Comparison of ENCODE assay signal across 1 cellular context in genomic region chr15:43133429-43134156, GRCh38.
A peak's percentile ranks its signal among the peaks of the same experiment; 100 is the strongest.
TF ChIP-seq lines count a peak whose summit lies in the region.

Gene TMEM62 (plus strand): TSS chr15:43133586. CDS start chr15:43133803, 217 bp downstream.

TF ChIP-seq in K562, 482 proteins besides CTCF, POLR2A, EP300 and RAD21 (continued from another document and continues in another):
- TF ChIP-seq ZNF318 (IDR thresholded peaks at IDR 0.05; ENCODE audit: borderline replicate concordance in 1 of 2, low read depth in 1 of 2) (no peak), SAP30 (IDR thresholded peaks at IDR 0.05; ENCODE audit: borderline replicate concordance, insufficient read depth, low read depth, low read length, poor library complexity, severe bottlenecking) (peak; percentile 79), CBX2 (IDR thresholded peaks at IDR 0.05; ENCODE audit: insufficient read depth, low read length, poor library complexity, severe bottlenecking) (no peak), GABPB2 (CRISPR knock-in tag; conservative IDR thresholded peaks at IDR 0.05) (no peak), ZNF507 (tag; conservative IDR thresholded peaks at IDR 0.05) (no peak), GTF2B (IDR thresholded peaks at IDR 0.05; ENCODE audit: extremely low read depth, insufficient read length) (no peak), E2F1 (CRISPR knock-in tag; IDR thresholded peaks at IDR 0.05) (no peak; the same call in none of the 2 replicates), TAF1 (IDR thresholded peaks at IDR 0.05; ENCODE audit: control insufficient read depth, extremely low read depth, insufficient read depth, low read length, severe bottlenecking) (peak; percentile 70), OTX1 (CRISPR knock-in tag; IDR thresholded peaks at IDR 0.05) (no peak), NR1H2 (CRISPR knock-in tag; IDR thresholded peaks at IDR 0.05) (no peak), KDM5B (IDR thresholded peaks at IDR 0.05; ENCODE audit: insufficient replicate concordance, low read depth, low read length) (peak; percentile 89), CBFA2T2 (conservative IDR thresholded peaks at IDR 0.05) (no peak), MAX (CRISPR knock-in tag; IDR thresholded peaks at IDR 0.05) (peak; percentile 74), BRD9 (IDR thresholded peaks at IDR 0.05; ENCODE audit: low read depth, partially characterized antibody) (no peak), ZNF77 (CRISPR knock-in tag; IDR thresholded peaks at IDR 0.05) (no peak), NR3C1 (CRISPR knock-in tag; IDR thresholded peaks at IDR 0.05) (no peak; the same call in 1 of the 2 replicates), TCF3 (CRISPR knock-in tag; IDR thresholded peaks at IDR 0.05) (no peak; the same call in 1 of the 2 replicates), RB1 (IDR thresholded peaks at IDR 0.05; ENCODE audit: low read depth) (peak; percentile 86), ZNF764 (CRISPR knock-in tag; IDR thresholded peaks at IDR 0.05; ENCODE audit: low read depth) (no peak), KLF10 (CRISPR knock-in tag; IDR thresholded peaks at IDR 0.05) (no peak), THAP7 (CRISPR knock-in tag; IDR thresholded peaks at IDR 0.05) (no peak), ZFP1 (CRISPR knock-in tag; IDR thresholded peaks at IDR 0.05) (no peak), BCL6 (CRISPR knock-in tag; IDR thresholded peaks at IDR 0.05) (no peak), TARDBP (IDR thresholded peaks at IDR 0.05) (no peak), KLF6 (CRISPR knock-in tag; IDR thresholded peaks at IDR 0.05; ENCODE audit: borderline replicate concordance) (no peak), ELF1 (tag; IDR thresholded peaks at IDR 0.05) (peak; percentile 92), SMAD4 (CRISPR knock-in tag; conservative IDR thresholded peaks at IDR 0.05) (peak; percentile 81), ZC3H8 (IDR thresholded peaks at IDR 0.05) (no peak), CHD4 (IDR thresholded peaks at IDR 0.05; ENCODE audit: insufficient read depth, insufficient replicate concordance, low read depth, low read length, poor library complexity, severe bottlenecking) (no peak), NEUROD1 (IDR thresholded peaks at IDR 0.05; ENCODE audit: borderline replicate concordance, low read depth, low read length, partially characterized antibody) (no peak), ZNF584 (CRISPR knock-in tag; IDR thresholded peaks at IDR 0.05; ENCODE audit: low read depth) (no peak), CEBPB (tag; IDR thresholded peaks at IDR 0.05) (no peak), MCM7 (IDR thresholded peaks at IDR 0.05) (no peak), ZFP36 (IDR thresholded peaks at IDR 0.05; ENCODE audit: low read depth, low read length, partially characterized antibody) (peak; percentile 51)
- TF ChIP-seq, protein P1, sequence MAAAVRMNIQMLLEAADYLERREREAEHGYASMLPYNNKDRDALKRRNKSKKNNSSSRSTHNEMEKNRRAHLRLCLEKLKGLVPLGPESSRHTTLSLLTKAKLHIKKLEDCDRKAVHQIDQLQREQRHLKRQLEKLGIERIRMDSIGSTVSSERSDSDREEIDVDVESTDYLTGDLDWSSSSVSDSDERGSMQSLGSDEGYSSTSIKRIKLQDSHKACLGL (CRISPR knock-in tag; IDR thresholded peaks at IDR 0.05; ENCODE audit: borderline replicate concordance, poor library complexity, severe bottlenecking), result no peak
- TF ChIP-seq, protein P2, sequence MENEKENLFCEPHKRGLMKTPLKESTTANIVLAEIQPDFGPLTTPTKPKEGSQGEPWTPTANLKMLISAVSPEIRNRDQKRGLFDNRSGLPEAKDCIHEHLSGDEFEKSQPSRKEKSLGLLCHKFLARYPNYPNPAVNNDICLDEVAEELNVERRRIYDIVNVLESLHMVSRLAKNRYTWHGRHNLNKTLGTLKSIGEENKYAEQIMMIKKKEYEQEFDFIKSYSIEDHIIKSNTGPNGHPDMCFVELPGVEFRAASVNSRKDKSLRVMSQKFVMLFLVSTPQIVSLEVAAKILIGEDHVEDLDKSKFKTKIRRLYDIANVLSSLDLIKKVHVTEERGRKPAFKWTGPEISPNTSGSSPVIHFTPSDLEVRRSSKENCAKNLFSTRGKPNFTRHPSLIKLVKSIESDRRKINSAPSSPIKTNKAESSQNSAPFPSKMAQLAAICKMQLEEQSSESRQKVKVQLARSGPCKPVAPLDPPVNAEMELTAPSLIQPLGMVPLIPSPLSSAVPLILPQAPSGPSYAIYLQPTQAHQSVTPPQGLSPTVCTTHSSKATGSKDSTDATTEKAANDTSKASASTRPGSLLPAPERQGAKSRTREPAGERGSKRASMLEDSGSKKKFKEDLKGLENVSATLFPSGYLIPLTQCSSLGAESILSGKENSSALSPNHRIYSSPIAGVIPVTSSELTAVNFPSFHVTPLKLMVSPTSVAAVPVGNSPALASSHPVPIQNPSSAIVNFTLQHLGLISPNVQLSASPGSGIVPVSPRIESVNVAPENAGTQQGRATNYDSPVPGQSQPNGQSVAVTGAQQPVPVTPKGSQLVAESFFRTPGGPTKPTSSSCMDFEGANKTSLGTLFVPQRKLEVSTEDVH (IDR thresholded peaks at IDR 0.05; ENCODE audit: low read depth, partially characterized antibody), result no peak
- TF ChIP-seq, protein P3, sequence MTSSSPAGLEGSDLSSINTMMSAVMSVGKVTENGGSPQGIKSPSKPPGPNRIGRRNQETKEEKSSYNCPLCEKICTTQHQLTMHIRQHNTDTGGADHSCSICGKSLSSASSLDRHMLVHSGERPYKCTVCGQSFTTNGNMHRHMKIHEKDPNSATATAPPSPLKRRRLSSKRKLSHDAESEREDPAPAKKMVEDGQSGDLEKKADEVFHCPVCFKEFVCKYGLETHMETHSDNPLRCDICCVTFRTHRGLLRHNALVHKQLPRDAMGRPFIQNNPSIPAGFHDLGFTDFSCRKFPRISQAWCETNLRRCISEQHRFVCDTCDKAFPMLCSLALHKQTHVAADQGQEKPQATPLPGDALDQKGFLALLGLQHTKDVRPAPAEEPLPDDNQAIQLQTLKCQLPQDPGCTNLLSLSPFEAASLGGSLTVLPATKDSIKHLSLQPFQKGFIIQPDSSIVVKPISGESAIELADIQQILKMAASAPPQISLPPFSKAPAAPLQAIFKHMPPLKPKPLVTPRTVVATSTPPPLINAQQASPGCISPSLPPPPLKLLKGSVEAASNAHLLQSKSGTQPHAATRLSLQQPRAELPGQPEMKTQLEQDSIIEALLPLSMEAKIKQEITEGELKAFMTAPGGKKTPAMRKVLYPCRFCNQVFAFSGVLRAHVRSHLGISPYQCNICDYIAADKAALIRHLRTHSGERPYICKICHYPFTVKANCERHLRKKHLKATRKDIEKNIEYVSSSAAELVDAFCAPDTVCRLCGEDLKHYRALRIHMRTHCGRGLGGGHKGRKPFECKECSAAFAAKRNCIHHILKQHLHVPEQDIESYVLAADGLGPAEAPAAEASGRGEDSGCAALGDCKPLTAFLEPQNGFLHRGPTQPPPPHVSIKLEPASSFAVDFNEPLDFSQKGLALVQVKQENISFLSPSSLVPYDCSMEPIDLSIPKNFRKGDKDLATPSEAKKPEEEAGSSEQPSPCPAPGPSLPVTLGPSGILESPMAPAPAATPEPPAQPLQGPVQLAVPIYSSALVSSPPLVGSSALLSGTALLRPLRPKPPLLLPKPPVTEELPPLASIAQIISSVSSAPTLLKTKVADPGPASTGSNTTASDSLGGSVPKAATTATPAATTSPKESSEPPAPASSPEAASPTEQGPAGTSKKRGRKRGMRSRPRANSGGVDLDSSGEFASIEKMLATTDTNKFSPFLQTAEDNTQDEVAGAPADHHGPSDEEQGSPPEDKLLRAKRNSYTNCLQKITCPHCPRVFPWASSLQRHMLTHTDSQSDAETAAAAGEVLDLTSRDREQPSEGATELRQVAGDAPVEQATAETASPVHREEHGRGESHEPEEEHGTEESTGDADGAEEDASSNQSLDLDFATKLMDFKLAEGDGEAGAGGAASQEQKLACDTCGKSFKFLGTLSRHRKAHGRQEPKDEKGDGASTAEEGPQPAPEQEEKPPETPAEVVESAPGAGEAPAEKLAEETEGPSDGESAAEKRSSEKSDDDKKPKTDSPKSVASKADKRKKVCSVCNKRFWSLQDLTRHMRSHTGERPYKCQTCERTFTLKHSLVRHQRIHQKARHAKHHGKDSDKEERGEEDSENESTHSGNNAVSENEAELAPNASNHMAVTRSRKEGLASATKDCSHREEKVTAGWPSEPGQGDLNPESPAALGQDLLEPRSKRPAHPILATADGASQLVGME (CRISPR knock-in tag; IDR thresholded peaks at IDR 0.05), result no peak
- TF ChIP-seq, protein P4, sequence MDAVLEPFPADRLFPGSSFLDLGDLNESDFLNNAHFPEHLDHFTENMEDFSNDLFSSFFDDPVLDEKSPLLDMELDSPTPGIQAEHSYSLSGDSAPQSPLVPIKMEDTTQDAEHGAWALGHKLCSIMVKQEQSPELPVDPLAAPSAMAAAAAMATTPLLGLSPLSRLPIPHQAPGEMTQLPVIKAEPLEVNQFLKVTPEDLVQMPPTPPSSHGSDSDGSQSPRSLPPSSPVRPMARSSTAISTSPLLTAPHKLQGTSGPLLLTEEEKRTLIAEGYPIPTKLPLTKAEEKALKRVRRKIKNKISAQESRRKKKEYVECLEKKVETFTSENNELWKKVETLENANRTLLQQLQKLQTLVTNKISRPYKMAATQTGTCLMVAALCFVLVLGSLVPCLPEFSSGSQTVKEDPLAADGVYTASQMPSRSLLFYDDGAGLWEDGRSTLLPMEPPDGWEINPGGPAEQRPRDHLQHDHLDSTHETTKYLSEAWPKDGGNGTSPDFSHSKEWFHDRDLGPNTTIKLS (IDR thresholded peaks at IDR 0.05; ENCODE audit: borderline replicate concordance, low read depth), result peak; percentile 82
